In genomic region chr10:74081192-74081803, GRCh38 we compare ENCODE assay signal across 1 cellular context.
A peak's percentile ranks its signal among the peaks of the same experiment; 100 is the strongest.
TF ChIP-seq lines count a peak whose summit lies in the region.

No MANE protein-coding gene starts in this region.

TF ChIP-seq in K562, 482 proteins besides CTCF, POLR2A, EP300 and RAD21 (continued from another document and continues in another):
- TF ChIP-seq MLLT1 (IDR thresholded peaks at IDR 0.05) (no peak), AFF4 (CRISPR knock-in tag; IDR thresholded peaks at IDR 0.05) (no peak), ZNF785 (CRISPR knock-in tag; IDR thresholded peaks at IDR 0.05) (no peak), GATAD2B (IDR thresholded peaks at IDR 0.05; ENCODE audit: borderline replicate concordance) (no peak), PTRF (tag; IDR thresholded peaks at IDR 0.05) (no peak), LARP7 (IDR thresholded peaks at IDR 0.05) (no peak), MIER1 (IDR thresholded peaks at IDR 0.05; ENCODE audit: low read depth) (no peak), NR1H2 (CRISPR knock-in tag; IDR thresholded peaks at IDR 0.05) (no peak), THAP12 (CRISPR knock-in tag; IDR thresholded peaks at IDR 0.05) (no peak), SLC30A9 (CRISPR knock-in tag; IDR thresholded peaks at IDR 0.05) (no peak), PKNOX1 (IDR thresholded peaks at IDR 0.05) (no peak), MAFF (IDR thresholded peaks at IDR 0.05; ENCODE audit: low read length) (no peak), GABPB2 (CRISPR knock-in tag; conservative IDR thresholded peaks at IDR 0.05) (no peak), RFX5 (IDR thresholded peaks at IDR 0.05; ENCODE audit: low read depth, low read length) (no peak), EZH2 (IDR thresholded peaks at IDR 0.05; ENCODE audit: borderline replicate concordance, low read depth, low read length) (no peak), KDM4B (IDR thresholded peaks at IDR 0.05; ENCODE audit: borderline replicate concordance in 2 of 2, low read depth in 1 of 2) (no peak), ELF1 (tag; IDR thresholded peaks at IDR 0.05) (no peak), FOXP4 (CRISPR knock-in tag; IDR thresholded peaks at IDR 0.05; ENCODE audit: borderline replicate concordance) (no peak), TAF7 (tag; IDR thresholded peaks at IDR 0.05) (no peak), ZBTB49 (CRISPR knock-in tag; IDR thresholded peaks at IDR 0.05; ENCODE audit: borderline replicate concordance) (no peak), SMAD4 (CRISPR knock-in tag; conservative IDR thresholded peaks at IDR 0.05) (no peak), KAT8 (IDR thresholded peaks at IDR 0.05; ENCODE audit: low read depth) (no peak), SP1 (CRISPR knock-in tag; IDR thresholded peaks at IDR 0.05) (0 out of 2 replicates have a peak, but pooled peaks have one; percentile 32), NBN (IDR thresholded peaks at IDR 0.05; ENCODE audit: low read depth) (no peak), ZNF583 (CRISPR knock-in tag; IDR thresholded peaks at IDR 0.05) (no peak), ZBTB1 (CRISPR knock-in tag; IDR thresholded peaks at IDR 0.05; ENCODE audit: borderline replicate concordance, low read depth) (no peak), TEAD2 (tag; IDR thresholded peaks at IDR 0.05) (no peak), SRSF1 (IDR thresholded peaks at IDR 0.05; ENCODE audit: low read depth, low read length) (no peak), MED1 (CRISPR knock-in tag; IDR thresholded peaks at IDR 0.05; ENCODE audit: borderline replicate concordance) (no peak), PTTG1 (tag; IDR thresholded peaks at IDR 0.05; ENCODE audit: low read depth) (no peak), SPI1 (IDR thresholded peaks at IDR 0.05; ENCODE audit: borderline replicate concordance, low read depth, low read length) (no peak), E4F1 (CRISPR knock-in tag; IDR thresholded peaks at IDR 0.05; ENCODE audit: borderline replicate concordance) (no peak), HNRNPUL1 (IDR thresholded peaks at IDR 0.05; ENCODE audit: low read length) (no peak), ZNF780A (CRISPR knock-in tag; IDR thresholded peaks at IDR 0.05) (no peak), PRDM10 (IDR thresholded peaks at IDR 0.05; ENCODE audit: partially characterized antibody) (no peak), SMC3 (conservative IDR thresholded peaks at IDR 0.05; ENCODE audit: insufficient read depth, low read depth, low read length) (peak; percentile 91), ZNF76 (CRISPR knock-in tag; IDR thresholded peaks at IDR 0.05; ENCODE audit: borderline replicate concordance) (no peak)
